In the genomic region with DNA sequence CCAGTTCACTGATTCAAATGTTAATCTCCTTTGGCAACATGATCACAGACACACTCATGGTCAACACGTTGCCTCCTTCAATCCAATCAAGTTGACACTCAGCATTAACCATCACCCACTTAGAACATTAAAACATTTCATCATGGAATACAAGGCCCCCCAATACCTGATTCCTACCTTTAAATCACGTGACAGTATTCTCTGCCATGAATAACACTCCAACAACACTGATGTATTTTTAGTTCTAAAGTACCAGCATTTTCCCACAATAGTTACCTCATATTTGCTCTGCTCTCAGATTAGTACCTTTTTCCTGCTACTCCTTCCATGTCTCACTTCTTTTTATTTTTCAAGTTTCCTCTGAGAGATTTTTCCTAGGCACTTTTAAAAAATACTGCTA, we compare ENCODE assay signal across 8 cellular contexts. TPM values are rescaled to one million over a fixed set of nuclear protein-coding genes. Genes with fewer than 3 reads are reported as not detected.
"Had no signal": no experiment of that assay in that cellular context is flagged by ENCODE, and none has a peak within 500 bp of the region (broad histone marks: within the 10 kb centered on the region; RNA-seq: fewer than 3 reads in every experiment).

No MANE protein-coding gene starts in this region.

- ATAC-seq: GM12878 had no signal

- H3K4me3 ChIP-seq: GM12878 had no signal

- FAIRE-seq: G401.6, GM12878, GM12891, GM12892, GM18507, GM19239 had no signal

- DNase-seq: GDM1, GF-D8 had no signal

RNA-seq across cellular contexts. Expression of a gene that starts 19.6 kb away (rescaled TPM):
- total RNA-seq: GM12878 had no signal
